15 cellular contexts compared by ENCODE assay signal in genomic region chr15:85019815-85020590, GRCh38. TPM values are rescaled to one million over a fixed set of nuclear protein-coding genes. Genes with fewer than 3 reads are reported as not detected.
DNase-seq lines count a peak whose midpoint lies in the region; ATAC-seq and TF ChIP-seq lines count a peak whose summit lies in the region.
"Had no signal": no experiment of that assay in that cellular context is flagged by ENCODE, and none has a peak within 500 bp of the region (broad histone marks: within the 10 kb centered on the region; RNA-seq: fewer than 3 reads in every experiment).

No MANE protein-coding gene starts in this region.

- H3K4me2 ChIP-seq in osteoblast (ENCODE audit: insufficient read depth, low read length) = peak overlapping the region; percentile 29

- DNase-seq in WTC11 (ENCODE audit: low spot score) (no peak), osteoblast (ENCODE audit: insufficient read length, low spot score, missing footprints) (peak; percentile 67), middle frontal gyrus (ENCODE audit: extremely low spot score, low spot score) (no peak), NCI-H2081 treated with DMSO at 0.1 percent for 48 hours (lab: John Stamatoyannopoulos, UW) (no peak), HCEC 1CT (no peak)
- no peak for DNase-seq in activated naive CD8-positive, alpha-beta T cell treated with anti-CD3 and anti-CD28 coated beads, Interleukin-2, amount 50 U/mL, for 24 hours
- DNase-seq: activated CD8-positive, alpha-beta memory T cell treated with anti-CD3 and anti-CD28 coated beads, Interleukin-2, amount 50 U/mL, for 48 hours; DMS79 treated with DMSO at 0.1 percent for 48 hours; NCI-H1048 had no signal

- no peaks in the 10 kb centered on the region for H3K36me3 Mint-ChIP-seq in WTC11
- no peaks in the 10 kb centered on the region for H3K36me3 Mint-ChIP-seq in activated naive CD8-positive, alpha-beta T cell treated with anti-CD3 and anti-CD28 coated beads, Interleukin-2, amount 50 U/mL, for 24 hours (ENCODE audit: low read depth)
- H3K36me3 Mint-ChIP-seq: CD14-positive monocyte had no signal

- no peak overlapping the region for H3K4me3 Mint-ChIP-seq in WTC11
- H3K4me3 Mint-ChIP-seq in activated naive CD8-positive, alpha-beta T cell treated with anti-CD3 and anti-CD28 coated beads, Interleukin-2, amount 50 U/mL, for 24 hours = no peak overlapping the region
- H3K4me3 Mint-ChIP-seq: CD14-positive monocyte; dendritic cell treated with granulocyte-macrophage colony-stimulating factor and Interleukin-4, amounts not matched to agents 40 ng/mL and 50 ng/mL, for 4 days; neural crest cell had no signal

- H3K27me3 Mint-ChIP-seq in WTC11 (ENCODE audit: low read depth) = no peaks in the 10 kb centered on the region; the same call in 1 of the 2 replicates
- H3K27me3 Mint-ChIP-seq in activated naive CD8-positive, alpha-beta T cell treated with anti-CD3 and anti-CD28 coated beads, Interleukin-2, amount 50 U/mL, for 24 hours = no peaks in the 10 kb centered on the region
- H3K27me3 Mint-ChIP-seq: dendritic cell treated with granulocyte-macrophage colony-stimulating factor and Interleukin-4, amounts not matched to agents 40 ng/mL and 50 ng/mL, for 4 days had no signal

- H3K27ac ChIP-seq in osteoblast (ENCODE audit: low read depth, low read length) = no peak overlapping the region

- ATAC-seq in GM19025 (IDR thresholded peaks at IDR 0.05; ENCODE audit: low read depth, unreplicated experiment) (peak; percentile 56), HG02610 (IDR thresholded peaks at IDR 0.05; ENCODE audit: unreplicated experiment) (peak; percentile 67), WTC11 (peak; percentile 73)
- ATAC-seq in activated naive CD8-positive, alpha-beta T cell treated with anti-CD3 and anti-CD28 coated beads, Interleukin-2, amount 50 U/mL, for 24 hours = no peak

- H3K4me3 ChIP-seq in osteoblast (ENCODE audit: insufficient read depth, low read length) = no peak overlapping the region
- H3K4me3 ChIP-seq: lung had no signal

- H3K79me2 ChIP-seq in osteoblast (ENCODE audit: insufficient read depth, low read length) = peaks cover 64% of the 10 kb centered on the region

- H3K27me3 ChIP-seq in osteoblast (ENCODE audit: insufficient read depth, low read length) = no peaks in the 10 kb centered on the region

- H3K36me3 ChIP-seq in osteoblast (ENCODE audit: insufficient read depth, low read length) = no peaks in the 10 kb centered on the region

- CTCF ChIA-PET in WTC11 (lab: Charles Lee) = no interaction called here

- peaks cover 19% of the 10 kb centered on the region for H4K20me1 ChIP-seq in osteoblast (ENCODE audit: insufficient read depth, low read length)

- H3K9me3 ChIP-seq in osteoblast (ENCODE audit: low read depth, low read length) = no peaks in the 10 kb centered on the region

- H3K4me1 ChIP-seq in osteoblast (ENCODE audit: insufficient read depth, low read length) = peaks cover 16% of the 10 kb centered on the region

- peaks cover 21% of the 10 kb centered on the region for H3K4me1 Mint-ChIP-seq in WTC11
- peaks cover 39% of the 10 kb centered on the region for H3K4me1 Mint-ChIP-seq in activated naive CD8-positive, alpha-beta T cell treated with anti-CD3 and anti-CD28 coated beads, Interleukin-2, amount 50 U/mL, for 24 hours

- TF ChIP-seq CTCF in WTC11 (IDR thresholded peaks at IDR 0.05) (no peak), osteoblast (IDR thresholded peaks at IDR 0.05; ENCODE audit: extremely low read depth, low read depth, low read length) (no peak)

- peak overlapping the region; percentile 51 for H3K27ac Mint-ChIP-seq in WTC11
- no peak overlapping the region for H3K27ac Mint-ChIP-seq in activated naive CD8-positive, alpha-beta T cell treated with anti-CD3 and anti-CD28 coated beads, Interleukin-2, amount 50 U/mL, for 24 hours
- H3K27ac Mint-ChIP-seq: dendritic cell treated with granulocyte-macrophage colony-stimulating factor and Interleukin-4, amounts not matched to agents 40 ng/mL and 50 ng/mL, for 4 days had no signal

- POLR2A ChIA-PET in WTC11 (lab: Charles Lee) = no interaction called here

- no peak overlapping the region for H2AFZ ChIP-seq in osteoblast (ENCODE audit: low read length)

- H3K9me3 Mint-ChIP-seq in WTC11 = no peaks in the 10 kb centered on the region
- H3K9me3 Mint-ChIP-seq in activated naive CD8-positive, alpha-beta T cell treated with anti-CD3 and anti-CD28 coated beads, Interleukin-2, amount 50 U/mL, for 24 hours = no peaks in the 10 kb centered on the region
- H3K9me3 Mint-ChIP-seq: CD14-positive monocyte; dendritic cell treated with granulocyte-macrophage colony-stimulating factor and Interleukin-4, amounts not matched to agents 40 ng/mL and 50 ng/mL, for 4 days had no signal

TF ChIP-seq in WTC11, 78 proteins besides CTCF, POLR2A, EP300 and RAD21:
- TF ChIP-seq ZNF396 (CRISPR knock-in tag; IDR thresholded peaks at IDR 0.05; ENCODE audit: borderline replicate concordance) (no peak), ETV6 (CRISPR knock-in tag; IDR thresholded peaks at IDR 0.05) (no peak), FOXP1 (CRISPR knock-in tag; IDR thresholded peaks at IDR 0.05; ENCODE audit: borderline replicate concordance) (no peak), NR3C1 (CRISPR knock-in tag; conservative IDR thresholded peaks at IDR 0.05; ENCODE audit: low read depth) (no peak), SMAD4 (CRISPR knock-in tag; IDR thresholded peaks at IDR 0.05) (no peak), TEAD4 (CRISPR knock-in tag; IDR thresholded peaks at IDR 0.05) (no peak), ZNF232 (CRISPR knock-in tag; IDR thresholded peaks at IDR 0.05) (no peak), ELF4 (CRISPR knock-in tag; IDR thresholded peaks at IDR 0.05; ENCODE audit: low read depth) (no peak), ZNF532 (CRISPR knock-in tag; IDR thresholded peaks at IDR 0.05; ENCODE audit: borderline replicate concordance) (no peak)
- TF ChIP-seq, protein P1, sequence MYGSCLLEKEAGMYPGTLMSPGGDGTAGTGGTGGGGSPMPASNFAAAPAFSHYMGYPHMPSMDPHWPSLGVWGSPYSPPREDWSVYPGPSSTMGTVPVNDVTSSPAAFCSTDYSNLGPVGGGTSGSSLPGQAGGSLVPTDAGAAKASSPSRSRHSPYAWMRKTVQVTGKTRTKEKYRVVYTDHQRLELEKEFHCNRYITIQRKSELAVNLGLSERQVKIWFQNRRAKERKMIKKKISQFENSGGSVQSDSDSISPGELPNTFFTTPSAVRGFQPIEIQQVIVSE (CRISPR knock-in tag; IDR thresholded peaks at IDR 0.05; ENCODE audit: borderline replicate concordance) = no peak

RNA-seq across cellular contexts. Expression of gene PDE8A, which starts 38.3 kb away (rescaled TPM):
- total RNA-seq in WTC11 (2021) (10.2 to 13.9 TPM (median 12.7 TPM) in 3 replicates), osteoblast (30.4 and 38.3 TPM in 2 replicates)
